26 cellular contexts compared by ENCODE assay signal in the genomic region with DNA sequence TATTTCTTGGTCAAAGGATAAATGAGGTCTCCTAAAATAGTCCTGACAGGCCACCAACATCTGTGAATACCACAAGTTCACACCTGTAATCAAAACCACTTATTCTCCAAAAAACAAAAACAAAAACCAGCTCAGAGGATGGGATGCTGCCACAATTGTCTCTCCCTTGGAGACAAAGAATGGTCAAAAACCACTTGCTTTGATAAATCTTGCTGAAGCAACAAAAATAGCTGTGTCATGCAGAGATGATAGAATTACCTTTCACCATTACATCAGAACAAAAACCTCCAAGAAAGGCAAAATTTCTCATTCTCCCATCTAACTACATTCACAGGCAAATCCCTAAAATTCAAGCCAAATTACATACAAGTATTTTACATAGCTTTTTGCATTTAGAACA.
A peak's percentile ranks its signal among the peaks of the same experiment; 100 is the strongest.
DNase-seq lines count a peak whose midpoint lies in the region; ATAC-seq and TF ChIP-seq lines count a peak whose summit lies in the region.
"Had no signal": no experiment of that assay in that cellular context is flagged by ENCODE, and none has a peak within 500 bp of the region (broad histone marks: within the 10 kb centered on the region; RNA-seq: fewer than 3 reads in every experiment).

No MANE protein-coding gene starts in this region.

- 0 out of 2 replicates have a peak, but pooled peaks cover 7% of the 10 kb centered on the region for H3K79me2 ChIP-seq in PC-9 (ENCODE audit: low read depth)

- no TSS peak for BruUV-seq in PC-9 (replicated peaks; lab: Mats Ljungman, UMichigan)

- no peaks in the 10 kb centered on the region for H3K9me2 ChIP-seq in PC-9 (ENCODE audit: insufficient read depth)

- no peak overlapping the region for H3K27ac ChIP-seq in HEK293 (ENCODE audit: extremely low read depth, low read depth, low read length)
- H3K27ac ChIP-seq in PC-9 = peak overlapping the region; percentile 38
- H3K27ac ChIP-seq in tibial artery = peak overlapping the region; percentile 67 to 71
- no peak overlapping the region for H3K27ac ChIP-seq in lower lobe of right lung
- H3K27ac ChIP-seq: pancreas, right atrium auricular region, WERI-Rb-1 had no signal

- H3K36me3 ChIP-seq in HEK293 (ENCODE audit: control insufficient read depth in 2 of 2, insufficient read depth in 1 of 2, low read length in 2 of 2) = no peaks in the 10 kb centered on the region
- no peaks in the 10 kb centered on the region for H3K36me3 ChIP-seq in PC-9 (ENCODE audit: low read depth)
- no peaks in the 10 kb centered on the region for H3K36me3 ChIP-seq in tibial artery
- no peaks in the 10 kb centered on the region for H3K36me3 ChIP-seq in lower lobe of right lung
- H3K36me3 ChIP-seq: HAP-1, heart left ventricle, pancreas, right atrium auricular region, spleen, WERI-Rb-1 had no signal

- H3K4me1 ChIP-seq in HEK293 (ENCODE audit: control insufficient read depth, insufficient read depth, low read length) (peaks cover 3% of the 10 kb centered on the region; the same call in 1 of the 2 replicates), PC-9 (replicated peaks; ENCODE audit: insufficient read depth) (peaks cover 41% of the 10 kb centered on the region), tibial artery (peaks cover 0 to 82% (median 37%) of the 10 kb centered on the region in 4 donors), lower lobe of right lung (peaks cover 72% of the 10 kb centered on the region)
- H3K4me1 ChIP-seq: HAP-1 had no signal

- intact Hi-C loops in PC-9 (cut with micrococcal nuclease; ENCODE audit: unreplicated experiment) (no loop called here), tibial artery (cut with DNase I; ENCODE audit: low total_unique reads) (loop anchor here (10.0 kb wide), 1 partner anchor 111 kb away; no protein-coding TSS in a partner anchor), lower lobe of right lung (cut with DNase I) (no loop called here), Right ventricle myocardium superior (cut with DNase I) (no loop called here)

- no peak overlapping the region for H3K4me3 ChIP-seq in HEK293 (ENCODE audit: low read depth, low read length)
- no peak overlapping the region for H3K4me3 ChIP-seq in PC-9
- no peak overlapping the region for H3K4me3 ChIP-seq in fibroblast of the aortic adventitia (ENCODE audit: low read depth, low read length)
- H3K4me3 ChIP-seq in tibial artery = no peak overlapping the region
- no peak overlapping the region for H3K4me3 ChIP-seq in lower lobe of right lung
- H3K4me3 ChIP-seq: HAP-1, heart left ventricle, mucosa of descending colon, pancreas, right atrium auricular region, spleen had no signal

- DNase-seq in PC-9 (no peak), fibroblast of the aortic adventitia (ENCODE audit: low read depth) (peak; percentile 17), tibial artery (no peak), AML-193 (lab: John Stamatoyannopoulos, UW) (no peak), lower lobe of right lung (no peak), germinal center (ENCODE audit: low spot score) (no peak), Right ventricle myocardium superior (no peak)
- DNase-seq: activated CD8-positive, alpha-beta memory T cell treated with anti-CD3 and anti-CD28 coated beads, Interleukin-2, amount 10 ng/mL, durations not matched to agents 7 days and 5 days; activated T-cell treated with anti-CD3 and anti-CD28 coated beads, Interleukin-2, amount 50 U/mL, for 48 hours; CD4-positive, alpha-beta memory T cell; effector memory CD4-positive, alpha-beta T cell; EL; heart left ventricle; KG1; mucosa of descending colon; MV-4-11; pancreas; PC-3; SIG-M5; spleen; SW 1271; T1000; WERI-Rb-1 had no signal

- no peak for ATAC-seq in lower lobe of right lung
- ATAC-seq in Right ventricle myocardium superior (ENCODE audit: poor library complexity) = no peak
- ATAC-seq: activated CD8-positive, alpha-beta memory T cell treated with anti-CD3 and anti-CD28 coated beads, Interleukin-2, amount 10 ng/mL, durations not matched to agents 7 days and 5 days; heart left ventricle; mucosa of descending colon; pancreas; PC-3 had no signal

- TF ChIP-seq CTCF in HEK293 (tag by site-specific recombination; IDR thresholded peaks at IDR 0.05) (no peak), PC-9 (conservative IDR thresholded peaks at IDR 0.05) (no peak), fibroblast of the aortic adventitia (IDR thresholded peaks at IDR 0.05; ENCODE audit: insufficient read depth, low read length) (no peak), tibial artery (IDR thresholded peaks at IDR 0.05) (no peak), lower lobe of right lung (IDR thresholded peaks at IDR 0.05) (no peak)

- no peak overlapping the region for H3K4me2 ChIP-seq in PC-9

- H4K20me1 ChIP-seq in PC-9 (ENCODE audit: insufficient read depth) = no peaks in the 10 kb centered on the region

- H2AFZ ChIP-seq in PC-9 = no peak overlapping the region

- CTCF ChIA-PET in HEK293 (lab: Yijun Ruan, JAX) (no interaction called here), PC-9 (lab: Charles Lee) (no interaction called here)

- peaks cover 13% of the 10 kb centered on the region; the same call in 1 of the 2 replicates for H3F3A ChIP-seq in PC-9 (ENCODE audit: insufficient read depth, low read depth)

- H3K27me3 ChIP-seq in PC-9 (ENCODE audit: insufficient read depth, low read depth) (no peaks in the 10 kb centered on the region), tibial artery (no peaks in the 10 kb centered on the region), lower lobe of right lung (ENCODE audit: low read depth) (no peaks in the 10 kb centered on the region)
- H3K27me3 ChIP-seq: heart left ventricle, pancreas, right atrium auricular region, spleen had no signal

- H3K9me3 ChIP-seq in HEK293 (ENCODE audit: control insufficient read depth, insufficient read depth, low read depth, low read length) (no peaks in the 10 kb centered on the region), PC-9 (ENCODE audit: insufficient read depth, low read depth) (no peaks in the 10 kb centered on the region), tibial artery (no peaks in the 10 kb centered on the region), lower lobe of right lung (no peaks in the 10 kb centered on the region)
- H3K9me3 ChIP-seq: HAP-1, heart left ventricle, mucosa of descending colon, pancreas, right atrium auricular region, spleen had no signal

- POLR2A ChIA-PET in HEK293 (lab: Yijun Ruan, JAX) (no interaction called here), PC-9 (lab: Charles Lee; ENCODE audit: unreplicated experiment) (interaction anchor here (0.6 to 0.7 kb wide), 3 partner anchors 28 to 817 kb away, joined by 3 to 4 read pairs (median 4); no protein-coding TSS in a partner anchor)

TF ChIP-seq in HEK293, 187 proteins besides CTCF, POLR2A, EP300 and RAD21:
- no peak for TF ChIP-seq ZNF311 (tag by site-specific recombination; IDR thresholded peaks at IDR 0.05; ENCODE audit: borderline replicate concordance)
- 0 out of 2 replicates have a peak, but pooled peaks have one; percentile 33 for TF ChIP-seq ZNF335 (tag by site-specific recombination; conservative IDR thresholded peaks at IDR 0.05)
- TF ChIP-seq ZNF394 (tag by site-specific recombination; IDR thresholded peaks at IDR 0.05; ENCODE audit: borderline replicate concordance) = no peak
- no peak for TF ChIP-seq ZNF114 (tag by site-specific recombination; IDR thresholded peaks at IDR 0.05)
- TF ChIP-seq, protein P1, sequence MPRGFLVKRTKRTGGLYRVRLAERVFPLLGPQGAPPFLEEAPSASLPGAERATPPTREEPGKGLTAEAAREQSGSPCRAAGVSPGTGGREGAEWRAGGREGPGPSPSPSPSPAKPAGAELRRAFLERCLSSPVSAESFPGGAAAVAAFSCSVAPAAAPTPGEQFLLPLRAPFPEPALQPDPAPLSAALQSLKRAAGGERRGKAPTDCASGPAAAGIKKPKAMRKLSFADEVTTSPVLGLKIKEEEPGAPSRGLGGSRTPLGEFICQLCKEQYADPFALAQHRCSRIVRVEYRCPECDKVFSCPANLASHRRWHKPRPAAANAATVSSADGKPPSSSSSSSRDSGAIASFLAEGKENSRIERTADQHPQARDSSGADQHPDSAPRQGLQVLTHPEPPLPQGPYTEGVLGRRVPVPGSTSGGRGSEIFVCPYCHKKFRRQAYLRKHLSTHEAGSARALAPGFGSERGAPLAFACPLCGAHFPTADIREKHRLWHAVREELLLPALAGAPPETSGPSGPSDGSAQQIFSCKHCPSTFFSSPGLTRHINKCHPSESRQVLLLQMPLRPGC (tag by site-specific recombination; IDR thresholded peaks at IDR 0.05) = no peak
- TF ChIP-seq ZNF211 (tag by site-specific recombination; IDR thresholded peaks at IDR 0.05; ENCODE audit: low read depth) = no peak
- TF ChIP-seq ZNF837 (tag by site-specific recombination; IDR thresholded peaks at IDR 0.05) = no peak
- TF ChIP-seq BCL11B (tag by site-specific recombination; IDR thresholded peaks at IDR 0.05; ENCODE audit: low read depth) = no peak

Comparison
In these comparisons a context has a peak if more than half of its experiments do, and no peak if none do; other contexts are left out.
1. H3K27ac ChIP-seq: peak in PC-9 (single experiment) and tibial artery (2 of 2); none in HEK293 (single experiment) and lower lobe of right lung (single experiment).